Comparison of ENCODE assay signal across 8 cellular contexts in genomic region chr1:27598288-27598687, GRCh38. TPM values are rescaled to one million over a fixed set of nuclear protein-coding genes. Genes with fewer than 3 reads are reported as not detected.
DNase-seq lines count a peak whose midpoint lies in the region; ATAC-seq, FAIRE-seq and TF ChIP-seq lines count a peak whose summit lies in the region.

No MANE protein-coding gene starts in this region.

- peak in 5 of 7 donors; percentile 50 to 69 (median 57) for DNase-seq in adrenal gland
- no peak for DNase-seq in hepatocyte (ENCODE audit: low spot score)
- no peak for DNase-seq in HAP-1 (ENCODE audit: low spot score in 2 of 2)
- DNase-seq in stimulated activated CD4-positive, alpha-beta T cell treated with anti-CD3 and anti-CD28 coated beads, Interleukin-15, amount 100 ng/mL, for 24 hours = no peak
- DNase-seq in H54 (ENCODE audit: insufficient read length, low spot score) = no peak

- intact Hi-C loops in adrenal gland (cut with DNase I) = no loop called here

- no peaks in the 10 kb centered on the region for H3K27me3 ChIP-seq in adrenal gland
- no peaks in the 10 kb centered on the region for H3K27me3 ChIP-seq in hepatocyte
- H3K27me3 ChIP-seq in stomach smooth muscle (ENCODE audit: control insufficient read depth in 1 of 2, insufficient read depth in 2 of 2, low read length in 2 of 2) = no peaks in the 10 kb centered on the region
- H3K27me3 ChIP-seq in HAP-1 (ENCODE audit: low read depth) = no peaks in the 10 kb centered on the region

- no peaks in the 10 kb centered on the region for H3K9me2 ChIP-seq in hepatocyte (replicated peaks; ENCODE audit: insufficient read depth)

- no peak for TF ChIP-seq CTCF in HEK293 (tag by site-specific recombination; IDR thresholded peaks at IDR 0.05)
- no peak for TF ChIP-seq CTCF in adrenal gland (IDR thresholded peaks at IDR 0.05)
- TF ChIP-seq CTCF in hepatocyte (IDR thresholded peaks at IDR 0.05; ENCODE audit: poor library complexity) = no peak

- no peak for TF ChIP-seq POLR2A in adrenal gland (IDR thresholded peaks at IDR 0.05)
- no peak for TF ChIP-seq POLR2A in H54 (IDR thresholded peaks at IDR 0.05; ENCODE audit: low read depth, low read length)

- peak overlapping the region in 1 of 2 donors; percentile 61 for H3K9ac ChIP-seq in stomach smooth muscle (ENCODE audit: low read length in 2 of 2)

- H3K9me3 ChIP-seq in HEK293 (ENCODE audit: control insufficient read depth, insufficient read depth, low read depth, low read length) = no peaks in the 10 kb centered on the region
- H3K9me3 ChIP-seq in adrenal gland (replicated peaks in 1 of 3) = no peaks in the 10 kb centered on the region
- H3K9me3 ChIP-seq in hepatocyte (ENCODE audit: low read depth) = no peaks in the 10 kb centered on the region
- H3K9me3 ChIP-seq in stomach smooth muscle (ENCODE audit: control insufficient read depth in 2 of 2, low read length in 2 of 2) = no peaks in the 10 kb centered on the region
- H3K9me3 ChIP-seq in HAP-1 = no peaks in the 10 kb centered on the region

- 10 to 33% (median 12%) methylated on average over 1 to 3 of the region's 3 CpGs for WGBS in adrenal gland, 4 donors
- 38% methylated on average over 2 of the region's 3 CpGs for WGBS in hepatocyte (ENCODE audit: low lambda C conversion rate, missing lambda C conversion rate)

- FAIRE-seq in H54 (lab: Jason Lieb, UNC) = no peak

- H3K79me2 ChIP-seq in hepatocyte = peaks cover 100% of the 10 kb centered on the region

- peak overlapping the region; percentile 99 for H3K4me2 ChIP-seq in hepatocyte

- peaks cover 96% of the 10 kb centered on the region for H4K20me1 ChIP-seq in hepatocyte (ENCODE audit: insufficient read depth, poor library complexity, severe bottlenecking)

- H3K27ac ChIP-seq in HEK293 (ENCODE audit: extremely low read depth, low read depth, low read length) (no peak overlapping the region), adrenal gland (peak overlapping the region in 4 of 5 donors; percentile 65 to 96 (median 84)), hepatocyte (peak overlapping the region; percentile 83), stomach smooth muscle (ENCODE audit: low read length) (peak overlapping the region; percentile 82)

- H2AFZ ChIP-seq in hepatocyte = no peak overlapping the region

- CTCF ChIA-PET in HEK293 (lab: Yijun Ruan, JAX) = interaction anchor here (1.1 to 4.3 kb wide), 4 partner anchors 10 to 297 kb away, joined by 3 to 29 read pairs (median 18); no protein-coding TSS in a partner anchor

- H3K4me1 ChIP-seq in HEK293 (ENCODE audit: control insufficient read depth, insufficient read depth, low read length) (peaks cover 30% of the 10 kb centered on the region), adrenal gland (replicated peaks in 1 of 2) (peaks cover 88% of the 10 kb centered on the region in 2 donors), hepatocyte (ENCODE audit: insufficient read depth) (peaks cover 84% of the 10 kb centered on the region), stomach smooth muscle (ENCODE audit: control insufficient read depth, insufficient read depth, low read length) (peaks cover 91% of the 10 kb centered on the region), HAP-1 (no peaks in the 10 kb centered on the region; the same call in 1 of the 2 replicates)

- ATAC-seq in GM19324 (IDR thresholded peaks at IDR 0.05; ENCODE audit: low FRiP score, unreplicated experiment) = no peak

- POLR2A ChIA-PET in HEK293 (lab: Yijun Ruan, JAX) = interaction anchor here (4.2 kb wide), 1 partner anchor 41 kb away, joined by 21 read pairs; no protein-coding TSS in a partner anchor

- in situ Hi-C loops in HAP-1 (cut with MboI; ENCODE audit: low sequenced_read_pairs) = no loop called here

- H3K36me3 ChIP-seq in HEK293 (ENCODE audit: control insufficient read depth in 2 of 2, insufficient read depth in 1 of 2, low read length in 2 of 2) (peaks cover 0 to 7% of the 10 kb centered on the region in 2 experiments; a peak in 1 of 3 replicates), adrenal gland (replicated peaks in 1 of 2) (no peaks in the 10 kb centered on the region), hepatocyte (replicated peaks; ENCODE audit: insufficient read depth, low read depth) (no peaks in the 10 kb centered on the region), stomach smooth muscle (ENCODE audit: control insufficient read depth in 2 of 2, insufficient read depth in 2 of 2, low read length in 2 of 2) (peaks cover 0 to 6% of the 10 kb centered on the region in 2 donors), HAP-1 (replicated peaks) (no peaks in the 10 kb centered on the region)

- H3K4me3 ChIP-seq in HEK293 (ENCODE audit: low read depth, low read length) (no peak overlapping the region), adrenal gland (peak overlapping the region in 1 of 4 donors; percentile 43), hepatocyte (no peak overlapping the region), stomach smooth muscle (ENCODE audit: low read length in 2 of 2) (peak overlapping the region; percentile 48 to 84), HAP-1 (no peak overlapping the region)

TF ChIP-seq in HEK293, 187 proteins besides CTCF, POLR2A, EP300 and RAD21:
- peak; percentile 74 for TF ChIP-seq SP2 (tag by site-specific recombination; IDR thresholded peaks at IDR 0.05)
- TF ChIP-seq ZNF174 (tag by site-specific recombination; IDR thresholded peaks at IDR 0.05) = no peak

RNA-seq across cellular contexts. Expression of gene AHDC1, which starts 5.7 kb away (rescaled TPM):
- 100 to 1,000 TPM in 1 of 8 donors, 10 to 100 TPM in 7; 43.9 to 111 (median 71.8) TPM for total RNA-seq in adrenal gland
- polyA plus RNA-seq in adrenal gland = 10 to 100 TPM; 10.4 to 98.5 (median 27.0) TPM
- total RNA-seq in hepatocyte = 6.7 and 13.3 TPM in 2 replicates
- polyA plus RNA-seq in hepatocyte = 12.2 and 14.4 TPM in 2 replicates

RNA-seq across cellular contexts. Expression of gene FGR, which starts 36.7 kb away (rescaled TPM):
- total RNA-seq in adrenal gland = 10 to 100 TPM in 4 of 8 donors, 1 to 10 TPM in 4; 4.7 to 16.0 (median 10.4) TPM
- polyA plus RNA-seq in adrenal gland = 10 to 100 TPM in 2 of 3 donors, 1 to 10 TPM in 1; 6.0 to 51.9 (median 11.3) TPM
- 0.28 and 0.73 TPM in 2 replicates for total RNA-seq in hepatocyte
- 0.28 TPM in 1 of 2 replicates, not detected in the other for polyA plus RNA-seq in hepatocyte

Comparison
In these comparisons a context has a peak if more than half of its experiments do, and no peak if none do; other contexts are left out.
1. H3K4me3 ChIP-seq: peak in stomach smooth muscle (2 of 2); none in HEK293 (single experiment), hepatocyte (single experiment) and HAP-1 (single experiment).
2. DNase-seq: peak in adrenal gland (5 of 7); none in hepatocyte (single experiment), HAP-1 (0 of 2), stimulated activated CD4-positive, alpha-beta T cell treated with anti-CD3 and anti-CD28 coated beads, Interleukin-15, amount 100 ng/mL, for 24 hours (single experiment) and H54 (single experiment).